ENCODE assay signal across 1 cellular context in the genomic region with DNA sequence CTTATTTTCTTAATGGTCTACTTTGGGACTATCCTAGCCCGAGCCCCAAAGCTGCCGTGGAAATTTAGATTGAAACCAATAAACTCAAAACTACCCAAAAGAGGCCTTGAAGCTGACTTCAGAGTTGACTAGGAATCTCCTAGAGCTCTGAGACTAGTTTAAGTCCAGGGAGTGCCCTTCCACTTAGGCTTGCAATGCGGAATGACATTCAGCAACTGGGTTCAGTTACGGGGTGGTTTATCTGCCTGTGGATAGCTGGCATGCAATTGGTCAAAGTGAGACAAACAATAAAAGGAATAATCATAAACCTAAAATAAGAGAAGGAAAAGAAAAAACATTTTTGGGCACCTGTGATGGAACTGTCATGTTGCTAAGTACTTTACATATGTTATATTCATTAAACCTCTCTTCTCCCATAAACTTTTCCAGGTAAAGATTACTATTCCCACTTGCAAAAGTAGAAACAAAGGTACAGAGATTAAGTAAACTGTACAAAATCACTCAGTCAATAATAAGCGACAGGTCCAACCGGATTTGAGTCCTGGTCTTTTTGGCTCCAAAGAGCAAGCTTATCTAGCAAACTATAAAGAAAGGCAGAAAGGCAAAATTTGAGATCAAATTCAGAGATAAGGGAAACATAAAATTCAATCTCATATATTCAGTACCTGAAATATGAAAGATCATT.
TF ChIP-seq lines count a peak whose summit lies in the region.

No MANE protein-coding gene starts in this region.

TF ChIP-seq in HepG2, 621 proteins besides CTCF, POLR2A, EP300 and RAD21 (continues in another document):
- TF ChIP-seq ZNF501 (CRISPR knock-in tag; IDR thresholded peaks at IDR 0.05) (no peak), ZNF749 (CRISPR knock-in tag; IDR thresholded peaks at IDR 0.05; ENCODE audit: borderline replicate concordance) (no peak), ZNF12 (CRISPR knock-in tag; IDR thresholded peaks at IDR 0.05) (no peak), ZNF383 (CRISPR knock-in tag; IDR thresholded peaks at IDR 0.05; ENCODE audit: borderline replicate concordance) (no peak), DMAP1 (CRISPR knock-in tag; IDR thresholded peaks at IDR 0.05) (no peak), HOXA9 (CRISPR knock-in tag; IDR thresholded peaks at IDR 0.05; ENCODE audit: borderline replicate concordance) (no peak), ZNF382 (CRISPR knock-in tag; IDR thresholded peaks at IDR 0.05; ENCODE audit: borderline replicate concordance) (no peak), ZNF33A (CRISPR knock-in tag; IDR thresholded peaks at IDR 0.05; ENCODE audit: borderline replicate concordance) (no peak), CEBPB (IDR thresholded peaks at IDR 0.05; ENCODE audit: borderline replicate concordance, low read depth, low read length) (no peak), ZBTB4 (CRISPR knock-in tag; IDR thresholded peaks at IDR 0.05; ENCODE audit: borderline replicate concordance) (no peak), ARID3A (IDR thresholded peaks at IDR 0.05; ENCODE audit: low read depth, low read length) (no peak), ZNF264 (CRISPR knock-in tag; IDR thresholded peaks at IDR 0.05) (0 out of 2 replicates have a peak, but pooled peaks have one; percentile 24), MBD4 (IDR thresholded peaks at IDR 0.05; ENCODE audit: borderline replicate concordance, low read length) (no peak), ZNF17 (CRISPR knock-in tag; IDR thresholded peaks at IDR 0.05) (no peak), TRIM24 (CRISPR knock-in tag; IDR thresholded peaks at IDR 0.05) (no peak), HNRNPH1 (optimal IDR thresholded peaks at IDR 0.05; ENCODE audit: low read depth, low read length) (no peak), PRPF4 (IDR thresholded peaks at IDR 0.05; ENCODE audit: low read depth, low read length, poor library complexity, severe bottlenecking) (no peak), GTF2F1 (IDR thresholded peaks at IDR 0.05; ENCODE audit: low read length) (no peak), UBTF (CRISPR knock-in tag; IDR thresholded peaks at IDR 0.05) (no peak), ZMYM4 (CRISPR knock-in tag; IDR thresholded peaks at IDR 0.05) (peak; percentile 50), CCAR2 (optimal IDR thresholded peaks at IDR 0.05; ENCODE audit: low read depth, low read length) (no peak), TEF (CRISPR knock-in tag; IDR thresholded peaks at IDR 0.05) (no peak), AHR (CRISPR knock-in tag; IDR thresholded peaks at IDR 0.05) (no peak), RNF2 (conservative IDR thresholded peaks at IDR 0.05; ENCODE audit: low read depth) (no peak), ZNF691 (CRISPR knock-in tag; IDR thresholded peaks at IDR 0.05; ENCODE audit: borderline replicate concordance, low read depth) (no peak), ZNF841 (CRISPR knock-in tag; IDR thresholded peaks at IDR 0.05; ENCODE audit: borderline replicate concordance) (no peak), ARID2 (CRISPR knock-in tag; IDR thresholded peaks at IDR 0.05; ENCODE audit: borderline replicate concordance) (no peak), GATA4 (IDR thresholded peaks at IDR 0.05; ENCODE audit: borderline replicate concordance, low read depth) (no peak), ATF7 (IDR thresholded peaks at IDR 0.05) (no peak), ATF7 (CRISPR knock-in tag; IDR thresholded peaks at IDR 0.05) (no peak), IKZF4 (CRISPR knock-in tag; IDR thresholded peaks at IDR 0.05; ENCODE audit: borderline replicate concordance, low read depth, not compliant biosample characterization) (no peak), ZNF329 (CRISPR knock-in tag; IDR thresholded peaks at IDR 0.05; ENCODE audit: low read depth) (no peak), NCOA5 (CRISPR knock-in tag; IDR thresholded peaks at IDR 0.05) (no peak), CBX2 (IDR thresholded peaks at IDR 0.05; ENCODE audit: low read depth, low read length) (no peak), CBX2 (CRISPR knock-in tag; IDR thresholded peaks at IDR 0.05; ENCODE audit: low read depth) (no peak), RBFOX2 (IDR thresholded peaks at IDR 0.05; ENCODE audit: low read depth, low read length) (no peak), PHF8 (CRISPR knock-in tag; IDR thresholded peaks at IDR 0.05) (no peak), TBL1XR1 (IDR thresholded peaks at IDR 0.05; ENCODE audit: borderline replicate concordance, low read length, partially characterized antibody) (no peak), KDM5B (CRISPR knock-in tag; IDR thresholded peaks at IDR 0.05; ENCODE audit: borderline replicate concordance) (no peak), AGO2 (optimal IDR thresholded peaks at IDR 0.05; ENCODE audit: low read depth, low read length) (no peak), LCORL (IDR thresholded peaks at IDR 0.05) (no peak), LCORL (CRISPR knock-in tag; IDR thresholded peaks at IDR 0.05) (no peak; the same call in 1 of the 2 replicates), TP53 (CRISPR knock-in tag; conservative IDR thresholded peaks at IDR 0.05) (no peak), ZNF234 (CRISPR knock-in tag; conservative IDR thresholded peaks at IDR 0.05) (no peak)
- TF ChIP-seq, protein P1, sequence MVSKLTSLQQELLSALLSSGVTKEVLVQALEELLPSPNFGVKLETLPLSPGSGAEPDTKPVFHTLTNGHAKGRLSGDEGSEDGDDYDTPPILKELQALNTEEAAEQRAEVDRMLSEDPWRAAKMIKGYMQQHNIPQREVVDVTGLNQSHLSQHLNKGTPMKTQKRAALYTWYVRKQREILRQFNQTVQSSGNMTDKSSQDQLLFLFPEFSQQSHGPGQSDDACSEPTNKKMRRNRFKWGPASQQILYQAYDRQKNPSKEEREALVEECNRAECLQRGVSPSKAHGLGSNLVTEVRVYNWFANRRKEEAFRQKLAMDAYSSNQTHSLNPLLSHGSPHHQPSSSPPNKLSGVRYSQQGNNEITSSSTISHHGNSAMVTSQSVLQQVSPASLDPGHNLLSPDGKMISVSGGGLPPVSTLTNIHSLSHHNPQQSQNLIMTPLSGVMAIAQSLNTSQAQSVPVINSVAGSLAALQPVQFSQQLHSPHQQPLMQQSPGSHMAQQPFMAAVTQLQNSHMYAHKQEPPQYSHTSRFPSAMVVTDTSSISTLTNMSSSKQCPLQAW (CRISPR knock-in tag; IDR thresholded peaks at IDR 0.05): no peak
- TF ChIP-seq, protein P2, sequence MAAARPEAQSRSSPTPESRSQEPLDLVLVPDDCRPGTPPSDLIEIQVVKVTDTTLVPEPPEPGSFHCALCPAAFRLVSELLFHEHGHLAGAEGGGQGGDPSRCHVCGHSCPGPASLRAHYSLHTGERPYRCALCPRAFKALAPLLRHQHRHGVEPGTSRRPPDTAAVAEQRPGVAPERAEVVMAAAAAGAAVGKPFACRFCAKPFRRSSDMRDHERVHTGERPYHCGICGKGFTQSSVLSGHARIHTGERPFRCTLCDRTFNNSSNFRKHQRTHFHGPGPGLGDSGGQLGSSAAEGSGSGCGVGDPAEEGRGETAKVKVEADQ (CRISPR knock-in tag; IDR thresholded peaks at IDR 0.05; ENCODE audit: borderline replicate concordance): no peak
- TF ChIP-seq, protein P3, sequence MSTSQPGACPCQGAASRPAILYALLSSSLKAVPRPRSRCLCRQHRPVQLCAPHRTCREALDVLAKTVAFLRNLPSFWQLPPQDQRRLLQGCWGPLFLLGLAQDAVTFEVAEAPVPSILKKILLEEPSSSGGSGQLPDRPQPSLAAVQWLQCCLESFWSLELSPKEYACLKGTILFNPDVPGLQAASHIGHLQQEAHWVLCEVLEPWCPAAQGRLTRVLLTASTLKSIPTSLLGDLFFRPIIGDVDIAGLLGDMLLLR (CRISPR knock-in tag; IDR thresholded peaks at IDR 0.05): no peak
- TF ChIP-seq, protein P4, sequence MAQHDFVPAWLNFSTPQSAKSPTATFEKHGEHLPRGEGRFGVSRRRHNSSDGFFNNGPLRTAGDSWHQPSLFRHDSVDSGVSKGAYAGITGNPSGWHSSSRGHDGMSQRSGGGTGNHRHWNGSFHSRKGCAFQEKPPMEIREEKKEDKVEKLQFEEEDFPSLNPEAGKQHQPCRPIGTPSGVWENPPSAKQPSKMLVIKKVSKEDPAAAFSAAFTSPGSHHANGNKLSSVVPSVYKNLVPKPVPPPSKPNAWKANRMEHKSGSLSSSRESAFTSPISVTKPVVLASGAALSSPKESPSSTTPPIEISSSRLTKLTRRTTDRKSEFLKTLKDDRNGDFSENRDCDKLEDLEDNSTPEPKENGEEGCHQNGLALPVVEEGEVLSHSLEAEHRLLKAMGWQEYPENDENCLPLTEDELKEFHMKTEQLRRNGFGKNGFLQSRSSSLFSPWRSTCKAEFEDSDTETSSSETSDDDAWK (CRISPR knock-in tag; IDR thresholded peaks at IDR 0.05): no peak
